ENCODE assay signal across 8 cellular contexts in the genomic region with DNA sequence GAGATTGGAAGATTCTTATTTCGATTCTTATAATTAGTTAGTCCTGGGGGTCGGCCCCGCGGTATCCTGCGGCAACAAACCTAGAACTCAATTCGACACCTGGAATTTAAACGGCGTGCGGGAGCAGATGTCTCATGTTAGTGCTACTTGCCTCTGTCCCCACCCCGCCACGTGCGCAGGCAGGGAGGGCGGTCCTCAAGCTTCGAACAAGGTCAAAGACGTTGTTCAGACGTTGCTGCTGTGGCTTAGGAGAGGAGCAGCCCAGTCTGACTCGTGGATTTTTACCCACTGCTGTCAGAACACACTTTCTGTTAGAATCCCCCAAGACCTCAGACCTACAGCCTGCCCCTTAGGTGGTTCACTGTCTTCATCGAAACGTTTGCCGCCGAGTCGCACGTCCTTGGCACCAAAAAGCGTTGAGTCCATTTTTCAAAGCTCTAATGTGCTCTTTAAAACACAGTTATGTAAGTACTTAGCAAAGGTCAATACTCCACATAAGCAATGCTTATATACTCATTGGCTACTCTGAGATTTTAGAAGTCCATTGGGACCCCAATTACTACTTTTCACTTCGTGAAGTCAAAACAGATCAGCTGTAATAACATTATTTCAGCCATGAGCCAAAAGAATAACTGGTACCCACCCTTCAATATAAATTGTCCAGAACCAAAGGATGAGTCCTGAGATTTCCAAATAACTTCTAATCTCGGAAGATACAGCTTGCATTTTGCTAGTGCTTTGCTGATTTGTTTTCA. TPM values are rescaled to one million over a fixed set of nuclear protein-coding genes. Genes with fewer than 3 reads are reported as not detected.
DNase-seq lines count a peak whose midpoint lies in the region; ATAC-seq and TF ChIP-seq lines count a peak whose summit lies in the region.

No MANE protein-coding gene starts in this region.

- H3K36me3 Mint-ChIP-seq in activated CD4-positive, alpha-beta memory T cell treated with anti-CD3 and anti-CD28 coated beads, Interleukin-2, amount 10 ng/mL, durations not matched to agents 7 days and 5 days (ENCODE audit: low read depth): peaks cover 36% of the 10 kb centered on the region

- H3K36me3 ChIP-seq in HUES48 (ENCODE audit: control insufficient read depth, insufficient read depth, low read length) (peaks cover 28% of the 10 kb centered on the region), osteoblast (ENCODE audit: insufficient read depth, low read length) (peaks cover 14% of the 10 kb centered on the region)

- H3K27me3 ChIP-seq in HUES48 (ENCODE audit: control insufficient read depth, insufficient read depth, low read length): no peaks in the 10 kb centered on the region
- no peaks in the 10 kb centered on the region for H3K27me3 ChIP-seq in osteoblast (ENCODE audit: insufficient read depth, low read length)

- peak overlapping the region; percentile 92 for H3K4me2 ChIP-seq in osteoblast (ENCODE audit: insufficient read depth, low read length)

- H3K4me3 Mint-ChIP-seq in activated CD4-positive, alpha-beta memory T cell treated with anti-CD3 and anti-CD28 coated beads, Interleukin-2, amount 10 ng/mL, durations not matched to agents 7 days and 5 days: peak overlapping the region; percentile 99

- TF ChIP-seq CTCF in foreskin fibroblast (IDR thresholded peaks at IDR 0.05; ENCODE audit: low read depth, low read length) (no peak), osteoblast (IDR thresholded peaks at IDR 0.05; ENCODE audit: extremely low read depth, low read depth, low read length) (no peak)

- peaks cover 30% of the 10 kb centered on the region for H4K20me1 ChIP-seq in osteoblast (ENCODE audit: insufficient read depth, low read length)

- POLR2A ChIA-PET in activated CD4-positive, alpha-beta memory T cell treated with anti-CD3 and anti-CD28 coated beads, Interleukin-2, amount 10 ng/mL, durations not matched to agents 7 days and 5 days (lab: Charles Lee): interaction anchor here (0.6 to 2.6 kb wide), 27 partner anchors 8 to 417 kb away, joined by 3 to 44 read pairs (median 3); a partner anchor contains a TSS

- peak overlapping the region; percentile 100 for H3K27ac Mint-ChIP-seq in activated CD4-positive, alpha-beta memory T cell treated with anti-CD3 and anti-CD28 coated beads, Interleukin-2, amount 10 ng/mL, durations not matched to agents 7 days and 5 days

- H3K27me3 Mint-ChIP-seq in activated CD4-positive, alpha-beta memory T cell treated with anti-CD3 and anti-CD28 coated beads, Interleukin-2, amount 10 ng/mL, durations not matched to agents 7 days and 5 days: no peaks in the 10 kb centered on the region

- H3K4me3 ChIP-seq in HUES48 (ENCODE audit: low read depth, low read length) (peak overlapping the region; percentile 76), foreskin fibroblast (ENCODE audit: low read depth in 1 of 2, low read length in 2 of 2) (peak overlapping the region; percentile 76 to 100), osteoblast (ENCODE audit: insufficient read depth, low read length) (peak overlapping the region; percentile 97)

- ATAC-seq in GM21528 (IDR thresholded peaks at IDR 0.05; ENCODE audit: low FRiP score, unreplicated experiment): peak; percentile 63

- H3K9me3 Mint-ChIP-seq in activated CD4-positive, alpha-beta memory T cell treated with anti-CD3 and anti-CD28 coated beads, Interleukin-2, amount 10 ng/mL, durations not matched to agents 7 days and 5 days: no peaks in the 10 kb centered on the region

- DNase-seq in NCI-H2227 (lab: John Stamatoyannopoulos, UW; ENCODE audit: unreplicated experiment) (peak; percentile 95), NCI-H2227 treated with DMSO at 0.1 percent for 48 hours (lab: John Stamatoyannopoulos, UW) (no peak), foreskin fibroblast (no peak), osteoblast (ENCODE audit: insufficient read length, low spot score, missing footprints) (peak; percentile 47), ecto neural progenitor cell (ENCODE audit: low spot score) (no peak)
- DNase-seq in activated CD4-positive, alpha-beta memory T cell treated with anti-CD3 and anti-CD28 coated beads, Interleukin-2, amount 10 ng/mL, durations not matched to agents 7 days and 5 days: no peak

- peaks cover 8% of the 10 kb centered on the region for H3K4me1 ChIP-seq in HUES48 (ENCODE audit: control insufficient read depth, insufficient read depth, low read length)
- H3K4me1 ChIP-seq in osteoblast (ENCODE audit: insufficient read depth, low read length): peaks cover 6% of the 10 kb centered on the region

- H3K27ac ChIP-seq in HUES48 (ENCODE audit: low read depth, low read length) (peak overlapping the region; percentile 98), osteoblast (ENCODE audit: low read depth, low read length) (peak overlapping the region; percentile 99)

- peaks cover 40% of the 10 kb centered on the region for H3K79me2 ChIP-seq in osteoblast (ENCODE audit: insufficient read depth, low read length)

- H2AFZ ChIP-seq in osteoblast (ENCODE audit: low read length): peak overlapping the region; percentile 88

- H3K9me3 ChIP-seq in HUES48 (ENCODE audit: control insufficient read depth, insufficient read depth, low read length): no peaks in the 10 kb centered on the region
- no peaks in the 10 kb centered on the region for H3K9me3 ChIP-seq in osteoblast (ENCODE audit: low read depth, low read length)

- CTCF ChIA-PET in activated CD4-positive, alpha-beta memory T cell treated with anti-CD3 and anti-CD28 coated beads, Interleukin-2, amount 10 ng/mL, durations not matched to agents 7 days and 5 days (lab: Charles Lee): interaction anchor here (0.7 to 1.1 kb wide), 3 partner anchors 13 to 296 kb away, joined by 3 read pairs; no protein-coding TSS in a partner anchor

- peak overlapping the region; percentile 92 for H3K9ac ChIP-seq in HUES48 (ENCODE audit: low read depth, low read length)

- H3K4me1 Mint-ChIP-seq in activated CD4-positive, alpha-beta memory T cell treated with anti-CD3 and anti-CD28 coated beads, Interleukin-2, amount 10 ng/mL, durations not matched to agents 7 days and 5 days: peaks cover 24% of the 10 kb centered on the region

RNA-seq across cellular contexts. Expression of a gene that starts 2.7 kb away (rescaled TPM):
- 100 to 1,000 TPM; 155 to 156 TPM for total RNA-seq in activated CD4-positive, alpha-beta memory T cell treated with anti-CD3 and anti-CD28 coated beads, Interleukin-2, amount 10 ng/mL, durations not matched to agents 7 days and 5 days
- 144 and 168 TPM in 2 replicates for total RNA-seq in osteoblast

RNA-seq across cellular contexts. Expression of a gene that starts 53.1 kb away (rescaled TPM):
- total RNA-seq in activated CD4-positive, alpha-beta memory T cell treated with anti-CD3 and anti-CD28 coated beads, Interleukin-2, amount 10 ng/mL, durations not matched to agents 7 days and 5 days: 10 to 100 TPM; 67.6 to 69.0 TPM
- total RNA-seq in osteoblast: 9.4 and 11.2 TPM in 2 replicates

RNA-seq across cellular contexts. Expression of a gene that starts 54.8 kb away (rescaled TPM):
- 10 to 100 TPM; 19.9 to 21.1 TPM for total RNA-seq in activated CD4-positive, alpha-beta memory T cell treated with anti-CD3 and anti-CD28 coated beads, Interleukin-2, amount 10 ng/mL, durations not matched to agents 7 days and 5 days
- total RNA-seq in osteoblast: 5.8 and 6.5 TPM in 2 replicates

RNA-seq across cellular contexts. Expression of a gene that starts 54.9 kb away (rescaled TPM):
- 10 to 100 TPM; 43.8 to 45.4 TPM for total RNA-seq in activated CD4-positive, alpha-beta memory T cell treated with anti-CD3 and anti-CD28 coated beads, Interleukin-2, amount 10 ng/mL, durations not matched to agents 7 days and 5 days
- 27.4 and 27.9 TPM in 2 replicates for total RNA-seq in osteoblast

Comparison
In these comparisons a context has a peak if more than half of its experiments do, and no peak if none do; other contexts are left out.
1. DNase-seq: peak in NCI-H2227 (single experiment) and osteoblast (single experiment); none in NCI-H2227 treated with DMSO at 0.1 percent for 48 hours (single experiment), activated CD4-positive, alpha-beta memory T cell treated with anti-CD3 and anti-CD28 coated beads, Interleukin-2, amount 10 ng/mL, durations not matched to agents 7 days and 5 days (single experiment), foreskin fibroblast (0 of 2) and ecto neural progenitor cell (single experiment).
2. Peak in every context shown above with its lines, with median percentiles within 50 percentile points of each other: H3K4me3 ChIP-seq.